11 cellular contexts compared by ENCODE assay signal in genomic region chr2:112908559-112908958, GRCh38. TPM values are rescaled to one million over a fixed set of nuclear protein-coding genes. Genes with fewer than 3 reads are reported as not detected.
"Had no signal": no experiment of that assay in that cellular context is flagged by ENCODE, and none has a peak within 500 bp of the region (broad histone marks: within the 10 kb centered on the region; RNA-seq: fewer than 3 reads in every experiment).

No MANE protein-coding gene starts in this region.

RNA-seq across cellular contexts. Expression of gene IL37, which starts 2.4 kb away (rescaled TPM):
- total RNA-seq: activated B cell treated with CpG ODN at 0.5 μM for 24 hours; activated CD4-positive, alpha-beta memory T cell treated with anti-CD3 and anti-CD28 coated beads for 36 hours; activated CD4-positive, alpha-beta T cell treated with anti-CD3 and anti-CD28 coated beads for 36 hours; activated CD4-positive, alpha-beta T cell treated with anti-CD3 and anti-CD28 coated beads, Interleukin-2, amount 10 ng/mL, durations not matched to agents 24 days and 14 days; activated CD4-positive, alpha-beta T cell treated with anti-CD3 and anti-CD28 coated beads, Interleukin-2, amount 10 ng/mL, durations not matched to agents 7 days and 5 days; activated CD8-positive, alpha-beta memory T cell treated with anti-CD3 and anti-CD28 coated beads for 36 hours; activated CD8-positive, alpha-beta memory T cell treated with anti-CD3 and anti-CD28 coated beads, Interleukin-2, amount 10 ng/mL, durations not matched to agents 7 days and 5 days; activated CD8-positive, alpha-beta T cell treated with anti-CD3 and anti-CD28 coated beads for 36 hours; activated CD8-positive, alpha-beta T cell treated with anti-CD3 and anti-CD28 coated beads, Interleukin-2, amount 10 ng/mL, durations not matched to agents 7 days and 5 days; T-helper 17 cell; T-helper 2 cell treated with Interferon-gamma antibody and Interleukin-4, amounts not matched to agents 100 ng/mL and 5 ng/mL, for 36 hours had no signal
